8 cellular contexts compared by ENCODE assay signal in the genomic region with DNA sequence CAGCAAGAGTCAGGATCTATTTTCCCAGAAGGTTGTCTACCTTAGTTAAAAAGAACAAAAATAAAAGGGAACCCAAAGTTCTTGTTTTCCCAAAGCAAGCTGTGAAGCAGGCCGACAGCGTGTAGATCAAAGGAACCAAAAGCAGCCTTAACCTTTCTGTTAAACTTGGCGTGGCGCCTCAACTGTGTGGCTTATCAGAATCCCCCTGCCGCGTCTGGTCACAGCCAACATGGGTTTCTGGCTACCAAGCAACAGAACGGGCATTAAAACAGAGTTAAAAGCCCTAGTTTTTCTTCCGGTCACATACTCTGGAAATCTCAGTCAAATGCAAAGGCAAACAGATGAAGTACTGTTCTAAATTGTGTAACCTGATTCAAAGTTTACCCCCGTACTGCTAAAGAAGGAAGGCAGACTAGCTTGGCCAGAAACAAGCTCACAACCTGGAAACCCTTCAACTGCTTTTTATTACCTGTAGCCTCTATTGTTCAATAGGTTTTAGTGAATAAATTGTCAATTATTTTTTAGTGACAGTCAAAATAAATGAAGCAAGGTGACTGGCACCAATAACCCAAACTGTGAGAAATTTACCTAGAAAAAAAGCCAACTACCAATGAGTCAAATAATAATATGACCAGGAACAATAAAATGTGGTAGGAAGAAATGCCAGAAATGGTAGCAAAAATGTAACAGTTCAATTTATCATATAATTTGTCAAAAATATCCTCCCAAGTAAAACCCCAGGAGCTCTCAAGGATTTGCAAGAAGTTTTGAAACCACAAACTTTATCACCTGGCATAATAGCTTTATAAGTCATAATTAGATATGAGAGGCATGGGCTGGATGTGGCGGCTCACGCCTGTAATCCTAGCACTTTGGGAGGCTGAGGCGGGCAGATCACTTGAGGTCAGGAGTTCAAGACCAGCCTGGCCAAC. TPM values are rescaled to one million over a fixed set of nuclear protein-coding genes. Genes with fewer than 3 reads are reported as not detected.
DNase-seq lines count a peak whose midpoint lies in the region; ATAC-seq, FAIRE-seq and TF ChIP-seq lines count a peak whose summit lies in the region.

No MANE protein-coding gene starts in this region.

- H3K36me3 ChIP-seq in liver (ENCODE audit: control insufficient read depth in 4 of 4, insufficient read depth in 3 of 4, low read depth in 1 of 4, low read length in 3 of 4) (no peaks in the 10 kb centered on the region), upper lobe of left lung (no peaks in the 10 kb centered on the region)

- H3K27me3 ChIP-seq in liver (ENCODE audit: control insufficient read depth in 4 of 4, insufficient read depth in 4 of 4, low read length in 3 of 4) (no peaks in the 10 kb centered on the region), upper lobe of left lung (no peaks in the 10 kb centered on the region)

- DNase-seq in ELF-1 (ENCODE audit: low read depth, low spot score): peak; percentile 45
- peak; percentile 74 for DNase-seq in NCI-H1092 (lab: John Stamatoyannopoulos, UW)
- peak; percentile 29 to 36 for DNase-seq in activated T-cell treated with anti-CD3 and anti-CD28 coated beads, Interleukin-2, amount 50 U/mL, for 48 hours
- DNase-seq in upper lobe of left lung: peak in 1 of 2 donors; percentile 70
- DNase-seq in D721Med (ENCODE audit: insufficient read length, low spot score): no peak
- no peak for DNase-seq in hippocampal formation (lab: John Stamatoyannopoulos, UW)

- WGBS in liver: 23% methylated on average over 12 of the region's 12 CpGs
- WGBS in upper lobe of left lung, 2 donors: 35 to 39% methylated on average over 12 of the region's 12 CpGs

- no peak overlapping the region for H3K4me3 ChIP-seq in liver (ENCODE audit: low read depth in 1 of 3, low read length in 3 of 3)
- no peak overlapping the region for H3K4me3 ChIP-seq in upper lobe of left lung

- no peak for FAIRE-seq in D721Med (lab: Jason Lieb, UNC)

- no peak for TF ChIP-seq POLR2A in upper lobe of left lung (IDR thresholded peaks at IDR 0.05)

- H3K9me3 ChIP-seq in liver (ENCODE audit: control insufficient read depth in 4 of 4, low read length in 3 of 4): no peaks in the 10 kb centered on the region
- no peaks in the 10 kb centered on the region for H3K9me3 ChIP-seq in upper lobe of left lung

- H3K27ac ChIP-seq in liver (ENCODE audit: low read depth in 1 of 2, low read length in 2 of 2) (peak overlapping the region; percentile 70 to 82), upper lobe of left lung (peak overlapping the region; percentile 26 to 74 (median 56))

- TF ChIP-seq RAD21 in liver (IDR thresholded peaks at IDR 0.05): peak; percentile 48 to 53

- H3K4me1 ChIP-seq in liver (ENCODE audit: control insufficient read depth in 4 of 4, insufficient read depth in 4 of 4, low read length in 3 of 4) (peaks cover 5 to 28% (median 17%) of the 10 kb centered on the region in 4 donors), upper lobe of left lung (peaks cover 6 to 24% (median 20%) of the 10 kb centered on the region in 4 donors)

- TF ChIP-seq EP300 in upper lobe of left lung (IDR thresholded peaks at IDR 0.05): no peak

- ATAC-seq in upper lobe of left lung (ENCODE audit: low FRiP score in 2 of 2): peak; percentile 61 to 80
- ATAC-seq in HG03378 (IDR thresholded peaks at IDR 0.05; ENCODE audit: unreplicated experiment): no peak

- no peak for TF ChIP-seq CTCF in liver (IDR thresholded peaks at IDR 0.05; ENCODE audit: low read depth, low read length, missing input control)
- no peak for TF ChIP-seq CTCF in upper lobe of left lung (IDR thresholded peaks at IDR 0.05)
- no peak for TF ChIP-seq CTCF in D721Med (IDR thresholded peaks at IDR 0.05; ENCODE audit: insufficient read depth, missing control alignments)

- peak overlapping the region; percentile 16 to 76 for H3K9ac ChIP-seq in liver (ENCODE audit: low read depth in 1 of 2, low read length in 2 of 2)

TF ChIP-seq in liver, 16 proteins besides CTCF, POLR2A, EP300 and RAD21:
- TF ChIP-seq, protein P1, sequence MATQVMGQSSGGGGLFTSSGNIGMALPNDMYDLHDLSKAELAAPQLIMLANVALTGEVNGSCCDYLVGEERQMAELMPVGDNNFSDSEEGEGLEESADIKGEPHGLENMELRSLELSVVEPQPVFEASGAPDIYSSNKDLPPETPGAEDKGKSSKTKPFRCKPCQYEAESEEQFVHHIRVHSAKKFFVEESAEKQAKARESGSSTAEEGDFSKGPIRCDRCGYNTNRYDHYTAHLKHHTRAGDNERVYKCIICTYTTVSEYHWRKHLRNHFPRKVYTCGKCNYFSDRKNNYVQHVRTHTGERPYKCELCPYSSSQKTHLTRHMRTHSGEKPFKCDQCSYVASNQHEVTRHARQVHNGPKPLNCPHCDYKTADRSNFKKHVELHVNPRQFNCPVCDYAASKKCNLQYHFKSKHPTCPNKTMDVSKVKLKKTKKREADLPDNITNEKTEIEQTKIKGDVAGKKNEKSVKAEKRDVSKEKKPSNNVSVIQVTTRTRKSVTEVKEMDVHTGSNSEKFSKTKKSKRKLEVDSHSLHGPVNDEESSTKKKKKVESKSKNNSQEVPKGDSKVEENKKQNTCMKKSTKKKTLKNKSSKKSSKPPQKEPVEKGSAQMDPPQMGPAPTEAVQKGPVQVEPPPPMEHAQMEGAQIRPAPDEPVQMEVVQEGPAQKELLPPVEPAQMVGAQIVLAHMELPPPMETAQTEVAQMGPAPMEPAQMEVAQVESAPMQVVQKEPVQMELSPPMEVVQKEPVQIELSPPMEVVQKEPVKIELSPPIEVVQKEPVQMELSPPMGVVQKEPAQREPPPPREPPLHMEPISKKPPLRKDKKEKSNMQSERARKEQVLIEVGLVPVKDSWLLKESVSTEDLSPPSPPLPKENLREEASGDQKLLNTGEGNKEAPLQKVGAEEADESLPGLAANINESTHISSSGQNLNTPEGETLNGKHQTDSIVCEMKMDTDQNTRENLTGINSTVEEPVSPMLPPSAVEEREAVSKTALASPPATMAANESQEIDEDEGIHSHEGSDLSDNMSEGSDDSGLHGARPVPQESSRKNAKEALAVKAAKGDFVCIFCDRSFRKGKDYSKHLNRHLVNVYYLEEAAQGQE (IDR thresholded peaks at IDR 0.05): peak; percentile 27
- TF ChIP-seq FOXA1 (IDR thresholded peaks at IDR 0.05) (no peak), HNF4G (IDR thresholded peaks at IDR 0.05) (peak; percentile 31), YY1 (IDR thresholded peaks at IDR 0.05) (peak; percentile 68), EGR1 (IDR thresholded peaks at IDR 0.05; ENCODE audit: low read depth in 2 of 2) (no peak), TAF1 (conservative IDR thresholded peaks at IDR 0.05) (peak; percentile 76), NR2F2 (IDR thresholded peaks at IDR 0.05) (peak; percentile 71), SP1 (IDR thresholded peaks at IDR 0.05) (peak; percentile 72), GABPA (IDR thresholded peaks at IDR 0.05 in 1 of 2, conservative IDR thresholded peaks at IDR 0.05 in 1 of 2) (peak in 1 of 2 donors; percentile 47), RXRA (IDR thresholded peaks at IDR 0.05) (peak; percentile 72 to 88), FOXA2 (IDR thresholded peaks at IDR 0.05) (no peak), HNF4A (conservative IDR thresholded peaks at IDR 0.05) (peak; percentile 74 to 80), JUND (IDR thresholded peaks at IDR 0.05) (peak in 1 of 2 donors; percentile 57)
- TF ChIP-seq, protein P2, sequence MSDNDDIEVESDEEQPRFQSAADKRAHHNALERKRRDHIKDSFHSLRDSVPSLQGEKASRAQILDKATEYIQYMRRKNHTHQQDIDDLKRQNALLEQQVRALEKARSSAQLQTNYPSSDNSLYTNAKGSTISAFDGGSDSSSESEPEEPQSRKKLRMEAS (IDR thresholded peaks at IDR 0.05): peak; percentile 79
- TF ChIP-seq, protein P3, sequence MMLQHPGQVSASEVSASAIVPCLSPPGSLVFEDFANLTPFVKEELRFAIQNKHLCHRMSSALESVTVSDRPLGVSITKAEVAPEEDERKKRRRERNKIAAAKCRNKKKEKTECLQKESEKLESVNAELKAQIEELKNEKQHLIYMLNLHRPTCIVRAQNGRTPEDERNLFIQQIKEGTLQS (IDR thresholded peaks at IDR 0.05): no peak
- TF ChIP-seq, protein P4, sequence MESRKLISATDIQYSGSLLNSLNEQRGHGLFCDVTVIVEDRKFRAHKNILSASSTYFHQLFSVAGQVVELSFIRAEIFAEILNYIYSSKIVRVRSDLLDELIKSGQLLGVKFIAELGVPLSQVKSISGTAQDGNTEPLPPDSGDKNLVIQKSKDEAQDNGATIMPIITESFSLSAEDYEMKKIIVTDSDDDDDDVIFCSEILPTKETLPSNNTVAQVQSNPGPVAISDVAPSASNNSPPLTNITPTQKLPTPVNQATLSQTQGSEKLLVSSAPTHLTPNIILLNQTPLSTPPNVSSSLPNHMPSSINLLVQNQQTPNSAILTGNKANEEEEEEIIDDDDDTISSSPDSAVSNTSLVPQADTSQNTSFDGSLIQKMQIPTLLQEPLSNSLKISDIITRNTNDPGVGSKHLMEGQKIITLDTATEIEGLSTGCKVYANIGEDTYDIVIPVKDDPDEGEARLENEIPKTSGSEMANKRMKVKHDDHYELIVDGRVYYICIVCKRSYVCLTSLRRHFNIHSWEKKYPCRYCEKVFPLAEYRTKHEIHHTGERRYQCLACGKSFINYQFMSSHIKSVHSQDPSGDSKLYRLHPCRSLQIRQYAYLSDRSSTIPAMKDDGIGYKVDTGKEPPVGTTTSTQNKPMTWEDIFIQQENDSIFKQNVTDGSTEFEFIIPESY (IDR thresholded peaks at IDR 0.05): peak; percentile 17

RNA-seq across cellular contexts. Expression of a gene that starts 21.4 kb away (rescaled TPM):
- total RNA-seq in liver (10 to 100 TPM; 18.4 to 41.9 TPM), upper lobe of left lung (100 to 1,000 TPM in 1 of 6 donors, 10 to 100 TPM in 5; 34.5 to 128 (median 59.1) TPM)
- 10 to 100 TPM; 11.4 to 16.1 TPM for polyA plus RNA-seq in liver

Comparison
In these comparisons a context has a peak if more than half of its experiments do, and no peak if none do; other contexts are left out.
1. DNase-seq: peak in ELF-1 (single experiment), NCI-H1092 (single experiment) and activated T-cell treated with anti-CD3 and anti-CD28 coated beads, Interleukin-2, amount 50 U/mL, for 48 hours (2 of 2); none in D721Med (single experiment) and hippocampal formation (0 of 2).